22 cellular contexts compared by ENCODE assay signal in genomic region chr10:91742189-91742588, GRCh38. TPM values are rescaled to one million over a fixed set of nuclear protein-coding genes. Genes with fewer than 3 reads are reported as not detected.
A peak's percentile ranks its signal among the peaks of the same experiment; 100 is the strongest.
DNase-seq lines count a peak whose midpoint lies in the region; ATAC-seq and TF ChIP-seq lines count a peak whose summit lies in the region.
"Had no signal": no experiment of that assay in that cellular context is flagged by ENCODE, and none has a peak within 500 bp of the region (broad histone marks: within the 10 kb centered on the region; RNA-seq: fewer than 3 reads in every experiment).

No MANE protein-coding gene starts in this region.

- H3K36me3 Mint-ChIP-seq in chondrocyte (ENCODE audit: low read depth): peaks cover 5% of the 10 kb centered on the region
- no peaks in the 10 kb centered on the region for H3K36me3 Mint-ChIP-seq in type B pancreatic cell
- H3K36me3 Mint-ChIP-seq: CD8-positive, alpha-beta T cell had no signal

- no peak overlapping the region for H4K91ac ChIP-seq in mesenchymal stem cell (ENCODE audit: low read length)

- H2BK5ac ChIP-seq in mesenchymal stem cell (ENCODE audit: low read depth, low read length, poor library complexity, severe bottlenecking): no peak overlapping the region

- H4K8ac ChIP-seq in mesenchymal stem cell (ENCODE audit: low read length): no peak overlapping the region

- H3K9me3 Mint-ChIP-seq in chondrocyte (ENCODE audit: low read depth) (peaks cover 17% of the 10 kb centered on the region), type B pancreatic cell (no peaks in the 10 kb centered on the region)
- H3K9me3 Mint-ChIP-seq: CD8-positive, alpha-beta T cell had no signal

- no peak overlapping the region for H3K4me2 ChIP-seq in mesenchymal stem cell (ENCODE audit: low read length, poor library complexity, severe bottlenecking)
- H3K4me2 ChIP-seq: A549 had no signal

- H3K4me3 ChIP-seq in fibroblast of villous mesenchyme (ENCODE audit: low read depth, low read length) (no peak overlapping the region), mesenchymal stem cell (ENCODE audit: insufficient read depth in 1 of 2, low read depth in 1 of 2, low read length in 2 of 2) (no peak overlapping the region)
- H3K4me3 ChIP-seq: A549, GM23248 had no signal

- 42% methylated on average over 1 of the region's 1 CpG for WGBS in mesenchymal stem cell

- H3K27me3 ChIP-seq in mesenchymal stem cell (ENCODE audit: control insufficient read depth in 1 of 2, insufficient read depth in 1 of 2, low read length in 2 of 2): peaks cover 0 to 26% of the 10 kb centered on the region in 2 experiments

- H3K27ac Mint-ChIP-seq in chondrocyte (ENCODE audit: unreplicated experiment) (peak overlapping the region; percentile 71), type B pancreatic cell (no peak overlapping the region)
- H3K27ac Mint-ChIP-seq: B cell; CD8-positive, alpha-beta T cell had no signal

- no peaks in the 10 kb centered on the region for H3K9me3 ChIP-seq in mesenchymal stem cell (ENCODE audit: control insufficient read depth, low read length)
- H3K9me3 ChIP-seq: Caco-2 had no signal

- no peak overlapping the region for H2BK12ac ChIP-seq in mesenchymal stem cell (ENCODE audit: low read length in 2 of 2)

- no peak overlapping the region for H3K23ac ChIP-seq in mesenchymal stem cell (ENCODE audit: low read length in 2 of 2)

- no peak overlapping the region for H3K14ac ChIP-seq in mesenchymal stem cell (ENCODE audit: low read length in 2 of 2)

- no peak for DNase-seq in chondrocyte (ENCODE audit: low spot score)
- peak; percentile 11 for DNase-seq in fibroblast of villous mesenchyme (ENCODE audit: low read depth)
- DNase-seq in mesenchymal stem cell: peak; percentile 19
- DNase-seq in type B pancreatic cell (ENCODE audit: extremely low spot score, unreplicated experiment): no peak
- DNase-seq in OCI-M2 (lab: John Stamatoyannopoulos, UW; ENCODE audit: unreplicated experiment): no peak
- no peak for DNase-seq in activated gamma-delta T cell treated with Interleukin-2 at 50 U/mL for 16 hours
- DNase-seq: Caco-2; CD8-positive, alpha-beta T cell; GM23248; H7; NCI-H1048; NCI-H1417 treated with DMSO at 0.1 percent for 48 hours; NCI-H1694 treated with DMSO at 0.1 percent for 48 hours; NCI-H2081; NCI-H2227 treated with DMSO at 0.1 percent for 48 hours; NCI-H526 treated with DMSO at 0.1 percent for 48 hours; SHP77 had no signal

- H3K4me1 Mint-ChIP-seq in chondrocyte (ENCODE audit: low read depth) (peaks cover 29% of the 10 kb centered on the region), type B pancreatic cell (ENCODE audit: unreplicated experiment) (no peaks in the 10 kb centered on the region)
- H3K4me1 Mint-ChIP-seq: B cell had no signal

- no peak overlapping the region for H2BK15ac ChIP-seq in mesenchymal stem cell (ENCODE audit: low read depth, poor library complexity, severe bottlenecking)

- no peak overlapping the region for H2AK5ac ChIP-seq in mesenchymal stem cell (ENCODE audit: low read length, severe bottlenecking)

- no peak overlapping the region for H3K9ac ChIP-seq in mesenchymal stem cell (ENCODE audit: low read length)
- H3K9ac ChIP-seq: GM23248 had no signal

- H3K27ac ChIP-seq in mesenchymal stem cell (ENCODE audit: low read length, poor library complexity, severe bottlenecking): no peak overlapping the region
- H3K27ac ChIP-seq: A549, C4-2B, GM23248, RWPE1 had no signal

- TF ChIP-seq CTCF in chondrocyte (IDR thresholded peaks at IDR 0.05): peak; percentile 34
- TF ChIP-seq CTCF in fibroblast of villous mesenchyme (IDR thresholded peaks at IDR 0.05; ENCODE audit: insufficient read depth, low read depth, low read length): no peak
- TF ChIP-seq CTCF in type B pancreatic cell (conservative IDR thresholded peaks at IDR 0.05): peak; percentile 25

- H3K79me1 ChIP-seq in mesenchymal stem cell (replicated peaks; ENCODE audit: low read length, poor library complexity, severe bottlenecking): no peaks in the 10 kb centered on the region

- no peaks in the 10 kb centered on the region for H3K36me3 ChIP-seq in mesenchymal stem cell (ENCODE audit: control insufficient read depth in 1 of 2, insufficient read depth in 2 of 2, low read depth in 1 of 2, low read length in 2 of 2)

- no peak overlapping the region for H3K18ac ChIP-seq in mesenchymal stem cell (ENCODE audit: low read depth in 1 of 2, low read length in 2 of 2)

- no peak overlapping the region for H3K4ac ChIP-seq in mesenchymal stem cell (ENCODE audit: low read depth in 1 of 2, low read length in 2 of 2)

- H3K27me3 Mint-ChIP-seq in chondrocyte (ENCODE audit: low read depth): peaks cover 4% of the 10 kb centered on the region
- H3K27me3 Mint-ChIP-seq in type B pancreatic cell: peaks cover 26% of the 10 kb centered on the region

- no peak for ATAC-seq in HG02884 (IDR thresholded peaks at IDR 0.05; ENCODE audit: unreplicated experiment)
- ATAC-seq: A549; CD8-positive, alpha-beta T cell had no signal

- no peak overlapping the region for H3K4me3 Mint-ChIP-seq in chondrocyte (ENCODE audit: unreplicated experiment)
- H3K4me3 Mint-ChIP-seq in type B pancreatic cell: no peak overlapping the region
- H3K4me3 Mint-ChIP-seq: B cell; CD8-positive, alpha-beta T cell had no signal

- H3K4me1 ChIP-seq in mesenchymal stem cell (ENCODE audit: control insufficient read depth, insufficient read depth, low read depth, low read length): peaks cover 4% of the 10 kb centered on the region
- H3K4me1 ChIP-seq: Caco-2 had no signal

- no peak overlapping the region for H2BK120ac ChIP-seq in mesenchymal stem cell (ENCODE audit: low read depth, low read length)

- H2AFZ ChIP-seq in mesenchymal stem cell (ENCODE audit: low read depth, low read length): no peak overlapping the region
- H2AFZ ChIP-seq: GM23248 had no signal

RNA-seq across cellular contexts. Expression of gene TNKS2, which starts 56.0 kb away (rescaled TPM):
- total RNA-seq in chondrocyte: 52.1 to 75.0 TPM (median 74.4 TPM) in 3 replicates
- 46.7 and 57.4 TPM in 2 replicates for total RNA-seq in fibroblast of villous mesenchyme
- polyA plus RNA-seq in mesenchymal stem cell (2013, experiment 1 of 2): 27.9 TPM
- 28.9 TPM for polyA plus RNA-seq in mesenchymal stem cell (2013, experiment 2 of 2)
- total RNA-seq in type B pancreatic cell (ENCODE audit: low replicate concordance): 47.3 and 50.8 TPM in 2 replicates

Comparison
In these comparisons a context has a peak if more than half of its experiments do, and no peak if none do; other contexts are left out.
1. DNase-seq: peak in fibroblast of villous mesenchyme (single experiment) and mesenchymal stem cell (single experiment); none in chondrocyte (single experiment), type B pancreatic cell (single experiment), OCI-M2 (single experiment) and activated gamma-delta T cell treated with Interleukin-2 at 50 U/mL for 16 hours (single experiment).